ENCODE assay signal across 8 cellular contexts in the genomic region with DNA sequence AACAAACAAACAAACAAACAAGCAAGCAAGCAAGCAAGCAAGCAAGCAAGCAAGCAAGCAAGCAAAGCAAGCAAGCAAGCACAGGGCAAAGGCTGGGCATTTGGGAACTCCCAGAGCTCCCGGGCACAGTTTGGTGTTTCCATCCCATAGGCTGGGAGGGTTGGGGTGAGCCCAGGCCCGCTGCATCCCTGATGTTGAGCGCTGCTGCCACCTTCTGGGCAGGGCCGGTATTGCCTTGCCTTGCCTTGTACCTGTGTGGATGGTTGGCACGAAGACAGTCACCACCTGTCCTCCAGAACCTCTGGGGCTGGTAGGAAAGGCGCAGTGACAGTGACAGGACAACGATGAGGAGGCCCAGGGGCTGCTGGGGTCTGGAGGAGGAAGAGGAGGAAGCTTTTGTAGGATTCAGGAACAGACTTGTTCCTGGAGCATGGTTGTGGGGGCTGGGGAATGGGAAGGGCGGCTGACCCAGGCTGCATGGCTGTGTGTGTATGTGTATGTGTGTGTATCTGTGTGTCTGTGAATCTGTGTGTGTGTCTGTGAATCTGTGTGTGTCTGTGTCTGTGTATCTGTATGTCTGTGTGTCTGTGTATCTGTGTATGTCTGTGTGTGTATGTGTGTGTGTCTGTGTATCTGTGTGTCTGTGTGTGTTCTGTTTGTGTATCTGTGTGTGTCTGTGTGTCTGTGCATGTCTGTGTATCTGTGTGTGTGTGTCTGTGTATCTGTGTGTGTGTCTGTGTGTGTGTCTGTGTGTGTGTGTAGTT. TPM values are rescaled to one million over a fixed set of nuclear protein-coding genes. Genes with fewer than 3 reads are reported as not detected.
DNase-seq lines count a peak whose midpoint lies in the region; ATAC-seq and TF ChIP-seq lines count a peak whose summit lies in the region.

No MANE protein-coding gene starts in this region.

- no peak overlapping the region for H3K4me3 ChIP-seq in neural progenitor cell

- H3K36me3 Mint-ChIP-seq in neural progenitor cell: no peaks in the 10 kb centered on the region

- H3F3A ChIP-seq in neural progenitor cell (ENCODE audit: low read depth): peaks cover 7% of the 10 kb centered on the region

- peak; percentile 94 for TF ChIP-seq CTCF in neural progenitor cell (IDR thresholded peaks at IDR 0.05)

- no peak overlapping the region for H3K4me2 ChIP-seq in neural progenitor cell

- H3K9ac ChIP-seq in neural progenitor cell: no peak overlapping the region

- H3K4me1 ChIP-seq in neural progenitor cell: no peaks in the 10 kb centered on the region

- no peak overlapping the region for H3K27ac ChIP-seq in neural progenitor cell

- H4K20me1 ChIP-seq in neural progenitor cell (ENCODE audit: low read depth): no peaks in the 10 kb centered on the region

- H3K4me1 Mint-ChIP-seq in neural progenitor cell: peaks cover 7% of the 10 kb centered on the region

- H3K4me3 Mint-ChIP-seq in neural progenitor cell: no peak overlapping the region

- peak; percentile 89 for DNase-seq in D341Med (ENCODE audit: low spot score)
- DNase-seq in LHCN-M2 (ENCODE audit: low read depth): peak; percentile 70
- peak; percentile 69 for DNase-seq in RPMI7951 (ENCODE audit: low read depth)
- peak; percentile 80 for DNase-seq in activated T-helper 1 cell treated with Interleukin-2 at 50 U/mL for 16 hours (ENCODE audit: low read depth)
- DNase-seq in fibroblast of peridontal ligament (ENCODE audit: extremely low read depth): peak; percentile 65
- DNase-seq in neural progenitor cell (ENCODE audit: low spot score): peak; percentile 91
- DNase-seq in superior temporal gyrus (ENCODE audit: extremely low spot score): peak; percentile 91

- peaks cover 18% of the 10 kb centered on the region for H3K27me3 Mint-ChIP-seq in neural progenitor cell (ENCODE audit: insufficient read depth, low read depth)

- H3K36me3 ChIP-seq in neural progenitor cell: no peaks in the 10 kb centered on the region

- no peak overlapping the region for H3K27ac Mint-ChIP-seq in neural progenitor cell

- H2AFZ ChIP-seq in neural progenitor cell (replicated peaks): no peak overlapping the region

- no peaks in the 10 kb centered on the region for H3K9me3 Mint-ChIP-seq in neural progenitor cell

- no peaks in the 10 kb centered on the region for H3K79me2 ChIP-seq in neural progenitor cell (ENCODE audit: low read depth)

- ATAC-seq in GM21529 (IDR thresholded peaks at IDR 0.05; ENCODE audit: unreplicated experiment): peak; percentile 82

- H3K9me3 ChIP-seq in neural progenitor cell (ENCODE audit: low read depth): no peaks in the 10 kb centered on the region

- H3K27me3 ChIP-seq in neural progenitor cell: peaks cover 5% of the 10 kb centered on the region

RNA-seq across cellular contexts. Expression of gene STX1A, which starts 6.4 kb away (rescaled TPM):
- 80.0 and 100 TPM in 2 replicates for total RNA-seq in LHCN-M2 (2014; rRNA removed)
- polyA plus RNA-seq in LHCN-M2 (2012): 11.2 TPM
- 36.4 and 45.6 TPM in 2 replicates for total RNA-seq in RPMI7951 (2014; rRNA removed; shearing (Covaris generic))
- 21.9 and 29.0 TPM in 2 replicates for total RNA-seq in neural progenitor cell (ENCODE audit: low replicate concordance)

RNA-seq across cellular contexts. Expression of gene ABHD11, which starts 12.7 kb away (rescaled TPM):
- total RNA-seq in LHCN-M2 (2014; rRNA removed): 34.5 and 40.1 TPM in 2 replicates
- polyA plus RNA-seq in LHCN-M2 (2012): 25.5 TPM
- total RNA-seq in RPMI7951 (2014; rRNA removed; shearing (Covaris generic)): 19.8 and 20.7 TPM in 2 replicates
- total RNA-seq in neural progenitor cell (ENCODE audit: low replicate concordance): 9.3 and 15.1 TPM in 2 replicates

RNA-seq across cellular contexts. Expression of gene BUD23, which starts 42.5 kb away (rescaled TPM):
- total RNA-seq in LHCN-M2 (2014; rRNA removed): 69.3 and 82.6 TPM in 2 replicates
- polyA plus RNA-seq in LHCN-M2 (2012): 91.3 TPM
- 54.5 and 55.3 TPM in 2 replicates for total RNA-seq in RPMI7951 (2014; rRNA removed; shearing (Covaris generic))
- total RNA-seq in neural progenitor cell (ENCODE audit: low replicate concordance): 22.8 and 41.6 TPM in 2 replicates

RNA-seq across cellular contexts. Expression of gene DNAJC30, which starts 42.6 kb away (rescaled TPM):
- total RNA-seq in LHCN-M2 (2014; rRNA removed) (3.9 and 5.5 TPM in 2 replicates), neural progenitor cell (ENCODE audit: low replicate concordance) (0.94 and 2.6 TPM in 2 replicates)
- polyA plus RNA-seq in LHCN-M2 (2012): 17.3 TPM
- 2.3 and 2.5 TPM in 2 replicates for total RNA-seq in RPMI7951 (2014; rRNA removed; shearing (Covaris generic))

RNA-seq across cellular contexts. Expression of gene CLDN3, which starts 44.2 kb away (rescaled TPM):
- total RNA-seq in LHCN-M2 (2014; rRNA removed) (not detected in 2 replicates), neural progenitor cell (ENCODE audit: low replicate concordance) (1.6 and 14.2 TPM in 2 replicates)
- polyA plus RNA-seq in LHCN-M2 (2012): not detected
- total RNA-seq in RPMI7951 (2014; rRNA removed; shearing (Covaris generic)): not detected in 2 replicates
